ENCODE assay signal across 18 cellular contexts in genomic region chr20:2699775-2700413, GRCh38. TPM values are rescaled to one million over a fixed set of nuclear protein-coding genes. Genes with fewer than 3 reads are reported as not detected.
DNase-seq lines count a peak whose midpoint lies in the region; ATAC-seq and TF ChIP-seq lines count a peak whose summit lies in the region.
"Had no signal": no experiment of that assay in that cellular context is flagged by ENCODE, and none has a peak within 500 bp of the region (broad histone marks: within the 10 kb centered on the region; RNA-seq: fewer than 3 reads in every experiment).

No MANE protein-coding gene starts in this region.

- H3K9me2 ChIP-seq in Karpas-422 (replicated peaks; ENCODE audit: insufficient read depth, low read length), result no peaks in the 10 kb centered on the region

- no peak overlapping the region for H2AFZ ChIP-seq in Karpas-422 (ENCODE audit: low read length)
- H2AFZ ChIP-seq: GM23248 had no signal

- no peak overlapping the region for H3K9ac ChIP-seq in Karpas-422 (ENCODE audit: low read length)
- H3K9ac ChIP-seq: GM23248 had no signal

- no peaks in the 10 kb centered on the region for H3K36me3 Mint-ChIP-seq in activated T-cell treated with anti-CD3 and anti-CD28 coated beads, Interleukin-2, amount 50 U/mL, for 24 hours (ENCODE audit: low read depth)
- H3K36me3 Mint-ChIP-seq in activated T-cell treated with anti-CD3 and anti-CD28 coated beads, Interleukin-2, amount 50 U/mL, for 4 hours (ENCODE audit: insufficient read depth), result no peaks in the 10 kb centered on the region

- no peak for ATAC-seq in activated T-cell treated with anti-CD3 and anti-CD28 coated beads, Interleukin-2, amount 50 U/mL, for 4 hours
- ATAC-seq in HG02973 (IDR thresholded peaks at IDR 0.05; ENCODE audit: unreplicated experiment), result no peak

- H3K9me3 ChIP-seq in Karpas-422 (ENCODE audit: low read length), result no peaks in the 10 kb centered on the region
- H3K9me3 ChIP-seq in esophagus muscularis mucosa, result no peaks in the 10 kb centered on the region
- H3K9me3 ChIP-seq: MG63 had no signal

- H3K27ac Mint-ChIP-seq in activated T-cell treated with anti-CD3 and anti-CD28 coated beads, Interleukin-2, amount 50 U/mL, for 24 hours, result no peak overlapping the region
- H3K27ac Mint-ChIP-seq: IgD-negative memory B cell had no signal

- peak overlapping the region; percentile 16 for H3K4me2 ChIP-seq in Karpas-422 (ENCODE audit: low read depth, low read length, poor library complexity, severe bottlenecking)

- no peak for TF ChIP-seq EP300 in esophagus muscularis mucosa (IDR thresholded peaks at IDR 0.05)

- intact Hi-C loops in esophagus muscularis mucosa (cut with DNase I), result loop anchor here (10.0 kb wide), 1 partner anchor 145 kb away; the partner anchor contains the start of genes PCED1A and VPS16

- no peak overlapping the region for H3K27ac ChIP-seq in Karpas-422 (ENCODE audit: low read length)
- no peak overlapping the region for H3K27ac ChIP-seq in esophagus muscularis mucosa (replicated peaks in 1 of 4)
- H3K27ac ChIP-seq: GM23248 had no signal

- no peak for TF ChIP-seq CTCF in esophagus muscularis mucosa (IDR thresholded peaks at IDR 0.05)

- H3K36me3 ChIP-seq in Karpas-422 (ENCODE audit: insufficient read depth, low read length) (no peaks in the 10 kb centered on the region), esophagus muscularis mucosa (no peaks in the 10 kb centered on the region)
- H3K36me3 ChIP-seq: MG63 had no signal

- no peaks in the 10 kb centered on the region for H3K27me3 ChIP-seq in Karpas-422 (ENCODE audit: low read length)
- H3K27me3 ChIP-seq in esophagus muscularis mucosa, result no peaks in the 10 kb centered on the region
- H3K27me3 ChIP-seq: MG63 had no signal

- H4K20me1 ChIP-seq in Karpas-422 (ENCODE audit: insufficient read depth, low read depth, low read length), result no peaks in the 10 kb centered on the region

- no peaks in the 10 kb centered on the region for H3K4me1 Mint-ChIP-seq in activated T-cell treated with anti-CD3 and anti-CD28 coated beads, Interleukin-2, amount 50 U/mL, for 24 hours (ENCODE audit: low read depth)
- H3K4me1 Mint-ChIP-seq in activated T-cell treated with anti-CD3 and anti-CD28 coated beads, Interleukin-2, amount 50 U/mL, for 4 hours (ENCODE audit: low read depth), result peaks cover 1% of the 10 kb centered on the region
- H3K4me1 Mint-ChIP-seq: IgD-negative memory B cell had no signal

- DNase-seq in activated T-cell treated with anti-CD3 and anti-CD28 coated beads, Interleukin-2, amount 50 U/mL, for 24 hours, result peak; percentile 22
- DNase-seq in activated T-cell treated with anti-CD3 and anti-CD28 coated beads, Interleukin-2, amount 50 U/mL, for 4 hours, result no peak
- no peak for DNase-seq in Karpas-422
- peak; percentile 80 for DNase-seq in esophagus muscularis mucosa (ENCODE audit: extremely low spot score)
- DNase-seq in ureter (ENCODE audit: low spot score), result peak; percentile 30
- no peak for DNase-seq in NCI-H1092 treated with DMSO at 0.1 percent for 48 hours (lab: John Stamatoyannopoulos, UW)
- DNase-seq: C1 segment of cervical spinal cord; CD8-positive, alpha-beta memory T cell; GM23248; Kasumi-1; MG63; NCI-H1048; NCI-H1436 treated with DMSO at 0.1 percent for 48 hours; NCI-H2029; NCI-H345; NCI-H524 treated with DMSO at 0.1 percent for 48 hours had no signal

- 70% methylated on average over 4 of the region's 5 CpGs for WGBS in esophagus muscularis mucosa

- H3K4me3 Mint-ChIP-seq in activated T-cell treated with anti-CD3 and anti-CD28 coated beads, Interleukin-2, amount 50 U/mL, for 24 hours, result no peak overlapping the region
- no peak overlapping the region for H3K4me3 Mint-ChIP-seq in activated T-cell treated with anti-CD3 and anti-CD28 coated beads, Interleukin-2, amount 50 U/mL, for 4 hours
- H3K4me3 Mint-ChIP-seq: CD8-positive, alpha-beta memory T cell had no signal

- TF ChIP-seq POLR2A in esophagus muscularis mucosa (IDR thresholded peaks at IDR 0.05; ENCODE audit: low read depth), result no peak

- no peaks in the 10 kb centered on the region for H3K9me3 Mint-ChIP-seq in activated T-cell treated with anti-CD3 and anti-CD28 coated beads, Interleukin-2, amount 50 U/mL, for 24 hours
- H3K9me3 Mint-ChIP-seq in activated T-cell treated with anti-CD3 and anti-CD28 coated beads, Interleukin-2, amount 50 U/mL, for 4 hours, result no peaks in the 10 kb centered on the region
- H3K9me3 Mint-ChIP-seq: CD8-positive, alpha-beta memory T cell; IgD-negative memory B cell had no signal

- H3K4me3 ChIP-seq in Karpas-422 (ENCODE audit: low read length) (no peak overlapping the region), esophagus muscularis mucosa (no peak overlapping the region)
- H3K4me3 ChIP-seq: GM23248, MG63 had no signal

- H3K79me2 ChIP-seq in Karpas-422 (ENCODE audit: low read length), result no peaks in the 10 kb centered on the region

- peaks cover 20% of the 10 kb centered on the region for H3K27me3 Mint-ChIP-seq in activated T-cell treated with anti-CD3 and anti-CD28 coated beads, Interleukin-2, amount 50 U/mL, for 24 hours
- peaks cover 20% of the 10 kb centered on the region for H3K27me3 Mint-ChIP-seq in activated T-cell treated with anti-CD3 and anti-CD28 coated beads, Interleukin-2, amount 50 U/mL, for 4 hours (ENCODE audit: low read depth)

- H3K4me1 ChIP-seq in Karpas-422 (ENCODE audit: low read length) (peaks cover 18% of the 10 kb centered on the region), esophagus muscularis mucosa (no peaks in the 10 kb centered on the region)

RNA-seq across cellular contexts. Expression of gene EBF4, which starts 7.3 kb away (rescaled TPM):
- total RNA-seq in activated T-cell treated with anti-CD3 and anti-CD28 coated beads, Interleukin-2, amount 50 U/mL, for 4 hours, result 1 to 10 TPM in 1 of 3 donors, under 1 TPM in 2; 0.33 to 1.1 (median 0.76) TPM
- 6.5 and 12.8 TPM in 2 replicates for total RNA-seq in Karpas-422 (2014; rRNA removed; shearing (Covaris generic); ENCODE audit: low replicate concordance)
- total RNA-seq in esophagus muscularis mucosa (10 to 100 TPM; 23.7 to 46.7 (median 30.1) TPM), ureter (30.3 TPM)
- total RNA-seq: GM23248 had no signal

RNA-seq across cellular contexts. Expression of gene IDH3B, which starts 35.9 kb away (rescaled TPM):
- total RNA-seq in activated T-cell treated with anti-CD3 and anti-CD28 coated beads, Interleukin-2, amount 50 U/mL, for 4 hours, result 100 to 1,000 TPM; 150 to 160 (median 158) TPM
- 83.7 and 129 TPM in 2 replicates for total RNA-seq in Karpas-422 (2014; rRNA removed; shearing (Covaris generic); ENCODE audit: low replicate concordance)
- total RNA-seq in esophagus muscularis mucosa (100 to 1,000 TPM; 115 to 122 (median 118) TPM), ureter (79.8 TPM)

RNA-seq across cellular contexts. Expression of gene NOP56, which starts 47.5 kb away (rescaled TPM):
- total RNA-seq in activated T-cell treated with anti-CD3 and anti-CD28 coated beads, Interleukin-2, amount 50 U/mL, for 4 hours, result 1,000 to 10,000 TPM; 1,094 to 1,238 (median 1,145) TPM
- total RNA-seq in Karpas-422 (2014; rRNA removed; shearing (Covaris generic); ENCODE audit: low replicate concordance), result 192 and 300 TPM in 2 replicates
- total RNA-seq in esophagus muscularis mucosa, result 10 to 100 TPM; 31.6 to 96.4 (median 62.8) TPM
- total RNA-seq in ureter, result 179 TPM

Comparison
In these comparisons a context has a peak if more than half of its experiments do, and no peak if none do; other contexts are left out.
1. DNase-seq: peak in activated T-cell treated with anti-CD3 and anti-CD28 coated beads, Interleukin-2, amount 50 U/mL, for 24 hours (single experiment), esophagus muscularis mucosa (single experiment) and ureter (single experiment); none in activated T-cell treated with anti-CD3 and anti-CD28 coated beads, Interleukin-2, amount 50 U/mL, for 4 hours (single experiment), Karpas-422 (single experiment) and NCI-H1092 treated with DMSO at 0.1 percent for 48 hours (single experiment).